8 cellular contexts compared by ENCODE assay signal in genomic region chr12:105330283-105330937, GRCh38. TPM values are rescaled to one million over a fixed set of nuclear protein-coding genes. Genes with fewer than 3 reads are reported as not detected.
DNase-seq lines count a peak whose midpoint lies in the region; ATAC-seq and TF ChIP-seq lines count a peak whose summit lies in the region.

C12orf75 (plus strand) TSS chr12:105330691; CDS start chr12:105330892, 201 bp downstream.

- POLR2A ChIA-PET in HCT116 (lab: Charles Lee): interaction anchor here (0.7 kb wide), 1 partner anchor 16 kb away, joined by 3 read pairs; no protein-coding TSS in a partner anchor

- intact Hi-C loops in HCT116 (cut with micrococcal nuclease): no loop called here

- no peak for TF ChIP-seq EP300 in gastroesophageal sphincter (IDR thresholded peaks at IDR 0.05)

- TF ChIP-seq RAD21 in HCT116 (IDR thresholded peaks at IDR 0.05; ENCODE audit: low read depth): no peak

- peak within 1 kb of the TSS; percentile 87 for H3K4me2 ChIP-seq in HCT116 (ENCODE audit: low read length)
- peak within 1 kb of the TSS; percentile 90 for H3K4me2 ChIP-seq in MM.1S (ENCODE audit: low read depth, low read length)

- peak; percentile 59 for DNase-seq in GM04504 (ENCODE audit: low read depth)
- DNase-seq in HCT116 (ENCODE audit: low read depth, low spot score): peak; percentile 54
- peak; percentile 92 for DNase-seq in MM.1S
- peak; percentile 85 to 86 for DNase-seq in SJCRH30
- peak; percentile 54 to 70 (median 56) for DNase-seq in activated naive CD4-positive, alpha-beta T cell (lab: John Stamatoyannopoulos, UW)
- DNase-seq in occipital lobe (lab: John Stamatoyannopoulos, UW): peak; percentile 51

- no TSS peak for BruUV-seq in HCT116 (replicated peaks; lab: Mats Ljungman, UMichigan)

- TF ChIP-seq CTCF in HCT116 (IDR thresholded peaks at IDR 0.05 in 2 of 3, conservative IDR thresholded peaks at IDR 0.05 in 1 of 3; ENCODE audit: borderline replicate concordance in 1 of 3, insufficient read depth in 1 of 3, low read depth in 2 of 3, low read length in 2 of 3) (no peak), MM.1S (IDR thresholded peaks at IDR 0.05; ENCODE audit: low read length) (no peak), gastroesophageal sphincter (IDR thresholded peaks at IDR 0.05) (no peak)

- CTCF ChIA-PET in HCT116 (lab: Charles Lee): no interaction called here

- peak within 1 kb of the TSS; percentile 42; the same call in 1 of the 2 replicates for H3K27ac ChIP-seq in HCT116 (ENCODE audit: low read depth, low read length)
- peak within 1 kb of the TSS; percentile 54 for H3K27ac ChIP-seq in MM.1S (ENCODE audit: low read length)
- no peak within 1 kb of the TSS for H3K27ac ChIP-seq in SJCRH30
- peak within 1 kb of the TSS in 1 of 4 donors; percentile 65 for H3K27ac ChIP-seq in gastroesophageal sphincter
- no peak within 1 kb of the TSS for H3K27ac ChIP-seq in temporal lobe (ENCODE audit: low read depth, low read length)

- H3K9me3 ChIP-seq in HCT116 (ENCODE audit: control insufficient read depth in 1 of 2, insufficient read depth in 1 of 2, low read depth in 1 of 2, low read length in 2 of 2) (no peaks in the 10 kb centered on the region), MM.1S (replicated peaks; ENCODE audit: insufficient read depth, low read length) (no peaks in the 10 kb centered on the region), SJCRH30 (replicated peaks) (no peaks in the 10 kb centered on the region), gastroesophageal sphincter (no peaks in the 10 kb centered on the region)

- H3K9me2 ChIP-seq in HCT116 (ENCODE audit: insufficient read depth): no peaks in the 10 kb centered on the region
- no peaks in the 10 kb centered on the region for H3K9me2 ChIP-seq in MM.1S (replicated peaks; ENCODE audit: insufficient read depth, low read length)

- no peaks in the 10 kb centered on the region for H4K20me1 ChIP-seq in HCT116 (ENCODE audit: insufficient read depth)
- H4K20me1 ChIP-seq in MM.1S (ENCODE audit: insufficient read depth, low read length): no peaks in the 10 kb centered on the region

- H2AFZ ChIP-seq in HCT116 (ENCODE audit: low read depth, low read length, poor library complexity, severe bottlenecking) (peak within 1 kb of the TSS; percentile 98), MM.1S (ENCODE audit: low read length) (peak within 1 kb of the TSS; percentile 92)

- peaks cover 21% of the 10 kb centered on the region for H3F3A ChIP-seq in MM.1S (ENCODE audit: insufficient read depth, low read length)

- ATAC-seq in HCT116 (peak; percentile 97), gastroesophageal sphincter (peak; percentile 84)

- H3K4me1 ChIP-seq in HCT116 (ENCODE audit: control insufficient read depth in 1 of 2, insufficient read depth in 2 of 2, low read length in 2 of 2): peaks cover 14 to 25% of the 10 kb centered on the region in 2 experiments
- peaks cover 14% of the 10 kb centered on the region; the same call in 1 of the 2 replicates for H3K4me1 ChIP-seq in MM.1S (ENCODE audit: low read length)
- H3K4me1 ChIP-seq in SJCRH30: 0 out of 2 replicates have a peak, but pooled peaks cover 2% of the 10 kb centered on the region
- H3K4me1 ChIP-seq in gastroesophageal sphincter: peaks cover 0 to 22% (median 9%) of the 10 kb centered on the region in 3 donors

- H3K36me3 ChIP-seq in HCT116 (ENCODE audit: control insufficient read depth in 1 of 2, insufficient read depth in 2 of 2, low read length in 2 of 2) (no peaks in the 10 kb centered on the region), MM.1S (replicated peaks; ENCODE audit: insufficient read depth, low read length) (no peaks in the 10 kb centered on the region), SJCRH30 (no peaks in the 10 kb centered on the region), gastroesophageal sphincter (no peaks in the 10 kb centered on the region)

- RAD21 ChIA-PET in HCT116 (lab: Charles Lee; ENCODE audit: low non-redundant PET in 1 of 2, low total read pairs in 2 of 2, uncharacterized antibody in 2 of 2, unreplicated experiment in 2 of 2): interaction anchor here (0.6 to 0.7 kb wide), 2 partner anchors 698 to 1784 kb away, joined by 3 to 4 read pairs; no protein-coding TSS in a partner anchor

- H3K27me3 ChIP-seq in HCT116 (ENCODE audit: insufficient read depth, low read length) (no peaks in the 10 kb centered on the region), MM.1S (replicated peaks; ENCODE audit: insufficient read depth, low read length) (no peaks in the 10 kb centered on the region), SJCRH30 (0 out of 2 replicates have a peak, but pooled peaks cover 3% of the 10 kb centered on the region), gastroesophageal sphincter (peaks cover 24% of the 10 kb centered on the region)

- TF ChIP-seq POLR2A in HCT116 (IDR thresholded peaks at IDR 0.05; ENCODE audit: borderline replicate concordance, extremely low read depth, insufficient read depth, insufficient read length) (no peak), gastroesophageal sphincter (IDR thresholded peaks at IDR 0.05) (no peak)

- H3K9ac ChIP-seq in HCT116 (ENCODE audit: low read length): peak within 1 kb of the TSS; percentile 61
- H3K9ac ChIP-seq in MM.1S (ENCODE audit: low read length): peak within 1 kb of the TSS; percentile 56; the same call in 1 of the 2 replicates

- peaks cover 35% of the 10 kb centered on the region for H3K79me2 ChIP-seq in HCT116 (ENCODE audit: insufficient read depth, low read length)
- H3K79me2 ChIP-seq in MM.1S (ENCODE audit: low read length): peaks cover 41% of the 10 kb centered on the region

- 0 to 7% methylated on average over 1 to 2 of the region's 66 CpGs for WGBS in gastroesophageal sphincter (ENCODE audit: low coverage in 1 of 2), 2 donors

- H3K4me3 ChIP-seq in HCT116 (replicated peaks in 1 of 2; ENCODE audit: low read depth in 1 of 2, low read length in 2 of 2) (peak within 1 kb of the TSS; percentile 62 to 76), MM.1S (ENCODE audit: low read length) (peak within 1 kb of the TSS; percentile 80), SJCRH30 (peak within 1 kb of the TSS; percentile 69), gastroesophageal sphincter (peak within 1 kb of the TSS; percentile 49 to 66)

TF ChIP-seq in HCT116, 20 proteins besides CTCF, POLR2A, EP300 and RAD21:
- TF ChIP-seq POLR2AphosphoS5 (IDR thresholded peaks at IDR 0.05; ENCODE audit: low read depth, low read length): peak; percentile 47; the same call in 1 of the 2 replicates
- TF ChIP-seq, protein P1, sequence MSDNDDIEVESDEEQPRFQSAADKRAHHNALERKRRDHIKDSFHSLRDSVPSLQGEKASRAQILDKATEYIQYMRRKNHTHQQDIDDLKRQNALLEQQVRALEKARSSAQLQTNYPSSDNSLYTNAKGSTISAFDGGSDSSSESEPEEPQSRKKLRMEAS (IDR thresholded peaks at IDR 0.05): peak; percentile 21; the same call in 1 of the 2 replicates
- TF ChIP-seq ZFX (IDR thresholded peaks at IDR 0.05): 0 out of 2 replicates have a peak, but pooled peaks have one; percentile 27
- peak; percentile 79 for TF ChIP-seq SP1 (IDR thresholded peaks at IDR 0.05; ENCODE audit: low read depth)
- no peak for TF ChIP-seq TCF7L2 (IDR thresholded peaks at IDR 0.05; ENCODE audit: borderline replicate concordance, extremely low read depth, insufficient read depth, insufficient read length)
TF ChIP-seq in HCT116: peak in this region for 4.

RNA-seq across cellular contexts. Expression of gene C12orf75, which starts in this region (rescaled TPM):
- 81.0 TPM for total RNA-seq in HCT116 (2021; ENCODE audit: unreplicated experiment)
- polyA plus RNA-seq in HCT116 (2012): 31.4 and 49.4 TPM in 2 replicates
- total RNA-seq in SJCRH30 (2014; rRNA removed; shearing (Covaris generic)): 36.2 and 36.8 TPM in 2 replicates
- 1 to 10 TPM in 3 of 4 donors, not detected in 1; 1.9 to 4.3 (median 2.2) TPM for total RNA-seq in gastroesophageal sphincter
- total RNA-seq in occipital lobe: 36.3 TPM
- 20.9 TPM for total RNA-seq in temporal lobe

Comparison
In these comparisons a context has a peak if more than half of its experiments do, and no peak if none do; other contexts are left out.
1. H3K27ac ChIP-seq: peak in HCT116 (single experiment) and MM.1S (single experiment); none in SJCRH30 (single experiment) and temporal lobe (single experiment).
2. Peak in every context shown above with its lines, with median percentiles within 50 percentile points of each other: DNase-seq and H3K4me3 ChIP-seq.